22 cellular contexts compared by ENCODE assay signal in the genomic region with DNA sequence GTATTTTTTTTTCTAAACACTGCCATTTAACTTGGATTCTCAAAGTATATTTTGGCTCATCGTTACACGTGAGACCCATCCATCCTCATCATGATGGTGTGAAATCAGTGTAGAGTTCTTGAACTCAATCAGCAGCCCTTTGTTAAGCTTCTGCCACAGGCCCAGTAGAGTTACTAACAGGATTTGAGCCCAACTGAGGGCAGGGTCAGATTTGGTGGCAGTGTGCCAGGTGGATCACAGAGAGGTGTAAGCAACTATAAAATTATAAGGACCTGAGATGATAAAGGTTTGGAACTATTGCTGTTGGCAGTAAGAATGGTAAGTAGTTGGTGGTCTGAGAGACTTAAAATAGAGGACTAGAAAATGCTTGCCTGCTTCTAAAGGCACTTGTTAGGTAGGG.
DNase-seq lines count a peak whose midpoint lies in the region; ATAC-seq and TF ChIP-seq lines count a peak whose summit lies in the region.
"Had no signal": no experiment of that assay in that cellular context is flagged by ENCODE, and none has a peak within 500 bp of the region (broad histone marks: within the 10 kb centered on the region; RNA-seq: fewer than 3 reads in every experiment).

No MANE protein-coding gene starts in this region.

- intact Hi-C loops in PC-3 (cut with micrococcal nuclease) = no loop called here

- H3K4me1 ChIP-seq in PC-3 (ENCODE audit: insufficient read depth, low read length) (peaks cover 37% of the 10 kb centered on the region), subcutaneous abdominal adipose tissue (ENCODE audit: control insufficient read depth in 5 of 5, insufficient read depth in 5 of 5, low read length in 5 of 5) (peaks cover 0 to 20% (median 11%) of the 10 kb centered on the region in 5 donors), foreskin keratinocyte (no peaks in the 10 kb centered on the region)
- H3K4me1 ChIP-seq: Peyer's patch had no signal

- H3K27me3 Mint-ChIP-seq in glutamatergic neuron (ENCODE audit: unreplicated experiment) = peaks cover 2% of the 10 kb centered on the region

- H3K9me3 ChIP-seq in PC-3 (ENCODE audit: low read length) (no peaks in the 10 kb centered on the region), subcutaneous abdominal adipose tissue (ENCODE audit: control insufficient read depth in 5 of 5, low read length in 5 of 5) (no peaks in the 10 kb centered on the region)
- H3K9me3 ChIP-seq: MG63, Peyer's patch had no signal

- H3K4me2 ChIP-seq in PC-3 (ENCODE audit: low read length) = peak overlapping the region; percentile 15; the same call in 1 of the 2 replicates

- POLR2A ChIA-PET in PC-3 (lab: Charles Lee; ENCODE audit: unreplicated experiment) = interaction anchor here (0.7 to 0.9 kb wide), 2 partner anchors 16 to 72 kb away, joined by 5 to 8 read pairs; no protein-coding TSS in a partner anchor

- peak overlapping the region; percentile 71 for H3K27ac Mint-ChIP-seq in glutamatergic neuron (ENCODE audit: unreplicated experiment)
- H3K27ac Mint-ChIP-seq: CD4-positive, alpha-beta memory T cell had no signal

- H3K36me3 ChIP-seq in PC-3 (ENCODE audit: low read depth, low read length) (no peaks in the 10 kb centered on the region), subcutaneous abdominal adipose tissue (ENCODE audit: control insufficient read depth in 5 of 5, insufficient read depth in 5 of 5, low read length in 5 of 5) (no peaks in the 10 kb centered on the region)
- H3K36me3 ChIP-seq: MG63, Peyer's patch had no signal

- H3K4me1 Mint-ChIP-seq in glutamatergic neuron (ENCODE audit: low read depth, unreplicated experiment) = peaks cover 20% of the 10 kb centered on the region
- H3K4me1 Mint-ChIP-seq: CD4-positive, alpha-beta memory T cell had no signal

- no TSS peak for BruUV-seq in PC-3 (replicated peaks; lab: Mats Ljungman, UMichigan)

- H3K4me3 ChIP-seq in PC-3 (ENCODE audit: low read length) = no peak overlapping the region
- H3K4me3 ChIP-seq in subcutaneous abdominal adipose tissue (ENCODE audit: low read depth in 1 of 5, low read length in 5 of 5) = no peak overlapping the region
- H3K4me3 ChIP-seq: MG63, Peyer's patch had no signal

- TF ChIP-seq CTCF in PC-3 (conservative IDR thresholded peaks at IDR 0.05; ENCODE audit: low read depth, low read length) = no peak
- no peak for TF ChIP-seq CTCF in glutamatergic neuron (IDR thresholded peaks at IDR 0.05; ENCODE audit: partially characterized antibody, unreplicated experiment)
- TF ChIP-seq CTCF in foreskin keratinocyte (conservative IDR thresholded peaks at IDR 0.05) = no peak

- peaks cover 5% of the 10 kb centered on the region for H3K9me3 Mint-ChIP-seq in glutamatergic neuron (ENCODE audit: unreplicated experiment)
- H3K9me3 Mint-ChIP-seq: CD4-positive, alpha-beta memory T cell had no signal

- ATAC-seq in PC-3 (no peak), foreskin keratinocyte (no peak)

- DNase-seq in NCI-H82 (lab: John Stamatoyannopoulos, UW) (peak; percentile 46), NCI-H82 treated with DMSO at 0.1 percent for 48 hours (lab: John Stamatoyannopoulos, UW; ENCODE audit: unreplicated experiment) (no peak), PC-3 (no peak), glutamatergic neuron (no peak), foreskin keratinocyte (no peak), mucosa of gallbladder (ENCODE audit: low spot score) (no peak), SHP77 treated with DMSO at 0.1 percent for 48 hours (lab: John Stamatoyannopoulos, UW) (no peak)
- DNase-seq: 8988T; AML-193; C1 segment of cervical spinal cord; CD4-positive, alpha-beta memory T cell; COR-L47; DND-41; KG1; MG63; NCI-H1694; NCI-H2029 treated with DMSO at 0.1 percent for 48 hours; NCI-H446 treated with DMSO at 0.1 percent for 48 hours; NCI-H526; Peyer's patch; SIG-M5 had no signal

- H3K36me3 Mint-ChIP-seq in glutamatergic neuron (ENCODE audit: unreplicated experiment) = no peaks in the 10 kb centered on the region
- H3K36me3 Mint-ChIP-seq: CD4-positive, alpha-beta memory T cell had no signal

- peaks cover 13% of the 10 kb centered on the region for H4K20me1 ChIP-seq in PC-3 (ENCODE audit: low read length)

- H3K27me3 ChIP-seq in PC-3 (ENCODE audit: low read length) (no peaks in the 10 kb centered on the region), subcutaneous abdominal adipose tissue (ENCODE audit: control insufficient read depth in 5 of 5, insufficient read depth in 4 of 5, low read length in 5 of 5) (no peaks in the 10 kb centered on the region), foreskin keratinocyte (no peaks in the 10 kb centered on the region)
- H3K27me3 ChIP-seq: MG63, Peyer's patch had no signal

- H3K27ac ChIP-seq in PC-3 (ENCODE audit: low read length) (peak overlapping the region; percentile 28; the same call in 1 of the 2 replicates), subcutaneous abdominal adipose tissue (ENCODE audit: low read depth, low read length) (peak overlapping the region; percentile 21), foreskin keratinocyte (no peak overlapping the region)
- H3K27ac ChIP-seq: Peyer's patch had no signal

- H3K9ac ChIP-seq in PC-3 (ENCODE audit: low read length) (no peak overlapping the region), subcutaneous abdominal adipose tissue (ENCODE audit: low read length in 5 of 5) (no peak overlapping the region)

- H3K4me3 Mint-ChIP-seq in glutamatergic neuron (ENCODE audit: unreplicated experiment) = no peak overlapping the region
- H3K4me3 Mint-ChIP-seq: CD4-positive, alpha-beta memory T cell had no signal

- H3K9me2 ChIP-seq in PC-3 (replicated peaks; ENCODE audit: low read length) = no peaks in the 10 kb centered on the region

- CTCF ChIA-PET in PC-3 (lab: Charles Lee) = interaction anchor here (0.7 to 1.6 kb wide), 4 partner anchors 11 to 239 kb away, joined by 3 to 8 read pairs (median 6); partner anchors contain the start of gene BHLHE41

- no peak overlapping the region for H2AFZ ChIP-seq in PC-3 (ENCODE audit: low read length)

- no peaks in the 10 kb centered on the region for H3F3A ChIP-seq in PC-3 (ENCODE audit: low read length, unreplicated experiment)

- H3K79me2 ChIP-seq in PC-3 (ENCODE audit: low read length) = peaks cover 49% of the 10 kb centered on the region
